In genomic region chrX:81174286-81174685, GRCh38 we compare ENCODE assay signal across 9 cellular contexts. TPM values are rescaled to one million over a fixed set of nuclear protein-coding genes. Genes with fewer than 3 reads are reported as not detected.
A peak's percentile ranks its signal among the peaks of the same experiment; 100 is the strongest.
DNase-seq lines count a peak whose midpoint lies in the region; ATAC-seq and TF ChIP-seq lines count a peak whose summit lies in the region.
"Had no signal": no experiment of that assay in that cellular context is flagged by ENCODE, and none has a peak within 500 bp of the region (broad histone marks: within the 10 kb centered on the region; RNA-seq: fewer than 3 reads in every experiment).

No MANE protein-coding gene starts in this region.

- no peak overlapping the region for H2BK15ac ChIP-seq in H9 (ENCODE audit: low read depth, low read length)

- H2BK120ac ChIP-seq in H9 (ENCODE audit: low read depth, low read length, poor library complexity, severe bottlenecking), result no peak overlapping the region

- in situ Hi-C loops in brain microvascular endothelial cell (cut with HindIII; ENCODE audit: low pct_ligation_motif_present, low sequenced_read_pairs), result no loop called here

- H3K36me3 ChIP-seq in CD4-positive, alpha-beta memory T cell (ENCODE audit: insufficient read depth, low read length), result no peaks in the 10 kb centered on the region
- no peaks in the 10 kb centered on the region for H3K36me3 ChIP-seq in effector memory CD4-positive, alpha-beta T cell (ENCODE audit: control insufficient read depth, insufficient read depth, low read length)
- no peaks in the 10 kb centered on the region for H3K36me3 ChIP-seq in brain microvascular endothelial cell (replicated peaks)
- no peaks in the 10 kb centered on the region for H3K36me3 ChIP-seq in suprapubic skin

- H4K8ac ChIP-seq in H9 (replicated peaks; ENCODE audit: insufficient read length, low read depth, low read length), result no peak overlapping the region

- no peaks in the 10 kb centered on the region for H3K27me3 Mint-ChIP-seq in CD4-positive, alpha-beta memory T cell
- no peaks in the 10 kb centered on the region; the same call in 1 of the 2 replicates for H3K27me3 Mint-ChIP-seq in H9 (ENCODE audit: low read depth)

- no peak overlapping the region for H3K4me3 Mint-ChIP-seq in CD4-positive, alpha-beta memory T cell
- no peak overlapping the region for H3K4me3 Mint-ChIP-seq in H9

- H3K23me2 ChIP-seq in H9 (ENCODE audit: insufficient read length, low read depth, low read length, poor library complexity, severe bottlenecking), result no peaks in the 10 kb centered on the region

- H3K4me2 ChIP-seq in H9 (ENCODE audit: insufficient read depth, insufficient read length, low read length), result no peak overlapping the region

- peaks cover 0 to 3% (median 0%) of the 10 kb centered on the region in 8 donors for H3K9me3 Mint-ChIP-seq in CD4-positive, alpha-beta memory T cell
- peaks cover 49% of the 10 kb centered on the region in 2 experiments for H3K9me3 Mint-ChIP-seq in H9

- no peak overlapping the region for H3K4me3 ChIP-seq in CD4-positive, alpha-beta memory T cell (ENCODE audit: low read length in 2 of 2)
- H3K4me3 ChIP-seq in effector memory CD4-positive, alpha-beta T cell (ENCODE audit: insufficient read depth, low read depth, low read length, poor library complexity, severe bottlenecking), result no peak overlapping the region
- H3K4me3 ChIP-seq in brain microvascular endothelial cell (ENCODE audit: low read depth, low read length) (no peak overlapping the region), suprapubic skin (no peak overlapping the region)

- H3K18ac ChIP-seq in H9 (ENCODE audit: insufficient read length, low read depth, low read length), result no peak overlapping the region

- no peak overlapping the region for H2BK5ac ChIP-seq in H9 (ENCODE audit: insufficient read length, low read length)

- H4K5ac ChIP-seq in H9 (ENCODE audit: insufficient read length, low read depth, low read length), result no peak overlapping the region

- no peaks in the 10 kb centered on the region for H3K4me1 ChIP-seq in CD4-positive, alpha-beta memory T cell (ENCODE audit: insufficient read depth, low read length)
- H3K4me1 ChIP-seq in H9 (ENCODE audit: insufficient read depth, low read length) (no peaks in the 10 kb centered on the region), suprapubic skin (no peaks in the 10 kb centered on the region)
- no peaks in the 10 kb centered on the region for H3K4me1 ChIP-seq in effector memory CD4-positive, alpha-beta T cell (ENCODE audit: control insufficient read depth, insufficient read depth, low read length, poor library complexity, severe bottlenecking)

- H3K79me1 ChIP-seq in H9 (ENCODE audit: insufficient read depth, low read depth, low read length, poor library complexity, severe bottlenecking), result no peaks in the 10 kb centered on the region

- CTCF ChIA-PET in CD4-positive, alpha-beta memory T cell (lab: Charles Lee; ENCODE audit: partially characterized antibody), result interaction anchor here (1.0 kb wide), 1 partner anchor 203 kb away, joined by 4 read pairs; no protein-coding TSS in a partner anchor

- no peaks in the 10 kb centered on the region for H3K4me1 Mint-ChIP-seq in CD4-positive, alpha-beta memory T cell
- H3K4me1 Mint-ChIP-seq in H9, result no peaks in the 10 kb centered on the region

- no CpG with 5 or more reads among the region's 1 CpG for WGBS in H9 (ENCODE audit: extremely low coverage, insufficient read length, low lambda C conversion rate)
- WGBS in suprapubic skin, result 39% methylated on average over 1 of the region's 1 CpG

- no peak for TF ChIP-seq POLR2A in suprapubic skin (IDR thresholded peaks at IDR 0.05)

- H3K9me3 ChIP-seq in CD4-positive, alpha-beta memory T cell (ENCODE audit: control insufficient read depth in 1 of 2, low read length in 2 of 2), result no peaks in the 10 kb centered on the region
- H3K9me3 ChIP-seq in H9 (ENCODE audit: control insufficient read depth, low read depth, low read length), result no peaks in the 10 kb centered on the region
- H3K9me3 ChIP-seq in effector memory CD4-positive, alpha-beta T cell (ENCODE audit: control insufficient read depth, low read length), result no peaks in the 10 kb centered on the region
- H3K9me3 ChIP-seq in suprapubic skin, result no peaks in the 10 kb centered on the region

- no peak overlapping the region for H2AK5ac ChIP-seq in H9 (ENCODE audit: insufficient read length, low read length)

- H4K20me1 ChIP-seq in H9 (ENCODE audit: control insufficient read depth, insufficient read depth, insufficient read length), result no peaks in the 10 kb centered on the region

- no peak overlapping the region for H3K9ac ChIP-seq in H9 (ENCODE audit: extremely low read depth, insufficient read length, low read length)

- ATAC-seq in HG02970 (IDR thresholded peaks at IDR 0.05; ENCODE audit: low FRiP score, unreplicated experiment), result no peak

- H3K4ac ChIP-seq in H9 (ENCODE audit: low read depth, low read length), result no peak overlapping the region

- H3K36me3 Mint-ChIP-seq in CD4-positive, alpha-beta memory T cell, result no peaks in the 10 kb centered on the region
- peaks cover 0 to 4% (median 0%) of the 10 kb centered on the region in 3 experiments; a peak in 2 of 7 replicates for H3K36me3 Mint-ChIP-seq in H9 (ENCODE audit: insufficient read depth in 1 of 3, low read depth in 3 of 3)

- H2BK20ac ChIP-seq in H9 (ENCODE audit: low read depth, low read length, poor library complexity, severe bottlenecking), result no peak overlapping the region

- no peak overlapping the region for H3K27ac ChIP-seq in CD4-positive, alpha-beta memory T cell (ENCODE audit: low read depth, low read length)
- H3K27ac ChIP-seq in H9 (ENCODE audit: insufficient read length, low read depth, low read length) (no peak overlapping the region), brain microvascular endothelial cell (no peak overlapping the region), suprapubic skin (no peak overlapping the region)
- H3K27ac ChIP-seq in effector memory CD4-positive, alpha-beta T cell (ENCODE audit: insufficient read depth, low read length, poor library complexity, severe bottlenecking), result no peak overlapping the region

- no peaks in the 10 kb centered on the region for H3K27me3 ChIP-seq in CD4-positive, alpha-beta memory T cell (ENCODE audit: insufficient read depth, low read length)
- H3K27me3 ChIP-seq in H9 (ENCODE audit: insufficient read depth, low read length), result no peaks in the 10 kb centered on the region
- no peaks in the 10 kb centered on the region for H3K27me3 ChIP-seq in effector memory CD4-positive, alpha-beta T cell (replicated peaks; ENCODE audit: control insufficient read depth, insufficient read depth, low read length, poor library complexity, severe bottlenecking)
- H3K27me3 ChIP-seq in brain microvascular endothelial cell (replicated peaks), result no peaks in the 10 kb centered on the region
- H3K27me3 ChIP-seq in suprapubic skin, result no peaks in the 10 kb centered on the region

- H4K91ac ChIP-seq in H9 (ENCODE audit: insufficient read length, low read depth, low read length), result no peak overlapping the region

- peak in 3 of 5 donors; percentile 3 to 16 (median 4) for DNase-seq in CD4-positive, alpha-beta memory T cell
- DNase-seq in H9 (no peak), SW480 (ENCODE audit: low spot score) (peak; percentile 10), left kidney (ENCODE audit: low read depth, low spot score) (peak; percentile 29), brain microvascular endothelial cell (no peak), suprapubic skin (ENCODE audit: low spot score in 2 of 2) (no peak)
- no peak for DNase-seq in effector memory CD4-positive, alpha-beta T cell
- DNase-seq: stimulated activated CD4-positive, alpha-beta T cell treated with anti-CD3 and anti-CD28 coated beads, Interleukin-4, amount 100 ng/mL, for 24 hours had no signal

- H3K27ac Mint-ChIP-seq in CD4-positive, alpha-beta memory T cell, result no peak overlapping the region
- no peak overlapping the region for H3K27ac Mint-ChIP-seq in H9

- no peak overlapping the region for H2BK12ac ChIP-seq in H9 (ENCODE audit: insufficient read length, low read depth, low read length)

- intact Hi-C loops in CD4-positive, alpha-beta memory T cell (cut with micrococcal nuclease), result loop anchor here (1.0 kb wide), 1 partner anchor 203 kb away; no protein-coding TSS in a partner anchor

- POLR2A ChIA-PET in CD4-positive, alpha-beta memory T cell (lab: Charles Lee; ENCODE audit: partially characterized antibody), result no interaction called here

- TF ChIP-seq CTCF in H9 (conservative IDR thresholded peaks at IDR 0.05), result peak; percentile 50; the same call in 2 of the 3 replicates
- no peak for TF ChIP-seq CTCF in brain microvascular endothelial cell (IDR thresholded peaks at IDR 0.05; ENCODE audit: low read depth, low read length, missing control alignments)
- no peak for TF ChIP-seq CTCF in suprapubic skin (IDR thresholded peaks at IDR 0.05)

- no peaks in the 10 kb centered on the region for H3K79me2 ChIP-seq in H9 (ENCODE audit: insufficient read depth, low read length)

- H3T11ph ChIP-seq in H9 (ENCODE audit: low read length), result no peak overlapping the region

- H3K14ac ChIP-seq in H9 (ENCODE audit: insufficient read depth, low read length), result no peak overlapping the region

- TF ChIP-seq EP300 in suprapubic skin (IDR thresholded peaks at IDR 0.05), result no peak

- no peak overlapping the region for H3K23ac ChIP-seq in H9 (ENCODE audit: insufficient read length, low read depth, low read length)

- no peak overlapping the region for H2AFZ ChIP-seq in H9 (ENCODE audit: low read length)

- no peak overlapping the region for H3K56ac ChIP-seq in H9 (ENCODE audit: insufficient read length, low read depth, low read length)

RNA-seq across cellular contexts. Expression of gene HMGN5, which starts 27.4 kb away (rescaled TPM):
- total RNA-seq in CD4-positive, alpha-beta memory T cell, result 1 to 10 TPM; 1.8 to 2.7 TPM
- 1 to 10 TPM; 2.1 to 5.5 TPM for polyA plus RNA-seq in CD4-positive, alpha-beta memory T cell
- total RNA-seq in H9 (2021), result 11.4 and 13.0 TPM in 2 replicates
- total RNA-seq in suprapubic skin, result 1 to 10 TPM in 2 of 4 donors, under 1 TPM in 2; 0.72 to 8.0 (median 1.9) TPM

RNA-seq across cellular contexts. Expression of gene SH3BGRL, which starts 27.6 kb away (rescaled TPM):
- 10 to 100 TPM; 81.4 to 86.5 TPM for total RNA-seq in CD4-positive, alpha-beta memory T cell
- 100 to 1,000 TPM; 181 to 242 TPM for polyA plus RNA-seq in CD4-positive, alpha-beta memory T cell
- total RNA-seq in H9 (2021) (41.8 and 42.1 TPM in 2 replicates), suprapubic skin (10 to 100 TPM; 72.6 to 89.6 (median 79.6) TPM)

Comparison
In these comparisons a context has a peak if more than half of its experiments do, and no peak if none do; other contexts are left out.
1. DNase-seq: peak in CD4-positive, alpha-beta memory T cell (3 of 5), SW480 (single experiment) and left kidney (single experiment); none in H9 (single experiment), effector memory CD4-positive, alpha-beta T cell (0 of 3), brain microvascular endothelial cell (single experiment) and suprapubic skin (0 of 2).